Comparison of ENCODE assay signal across 33 cellular contexts in the genomic region with DNA sequence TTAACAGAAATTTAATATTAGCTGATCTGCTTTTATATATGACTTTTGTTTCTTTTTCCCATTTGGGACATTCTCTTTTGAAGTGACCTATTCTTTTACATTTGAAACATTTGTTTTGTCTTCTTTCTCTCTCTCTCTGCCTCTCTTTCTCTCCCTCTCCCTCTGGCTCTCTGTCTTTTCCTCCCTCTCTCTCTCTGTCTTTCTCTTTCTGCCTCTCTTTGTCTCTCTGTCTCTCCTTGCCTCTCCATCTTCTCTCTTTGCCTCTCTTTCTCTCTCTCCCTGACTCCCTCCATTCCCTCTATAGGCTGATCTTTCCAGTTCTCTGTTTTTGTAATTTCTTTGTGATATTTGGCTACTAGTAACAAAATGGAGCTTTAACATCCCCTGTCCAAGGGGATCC. TPM values are rescaled to one million over a fixed set of nuclear protein-coding genes. Genes with fewer than 3 reads are reported as not detected.
"Had no signal": no experiment of that assay in that cellular context is flagged by ENCODE, and none has a peak within 500 bp of the region (broad histone marks: within the 10 kb centered on the region; RNA-seq: fewer than 3 reads in every experiment).

No MANE protein-coding gene starts in this region.

- H3K27me3 Mint-ChIP-seq: activated CD4-positive, alpha-beta T cell treated with anti-CD3 and anti-CD28 coated beads for 36 hours had no signal

- H3K9me3 ChIP-seq: ascending aorta, breast epithelium, esophagus muscularis mucosa, gastrocnemius medialis, heart left ventricle had no signal

- H3K4me3 Mint-ChIP-seq: activated CD4-positive, alpha-beta memory T cell treated with anti-CD3 and anti-CD28 coated beads, Interleukin-2, amount 10 ng/mL, durations not matched to agents 7 days and 5 days; activated CD4-positive, alpha-beta T cell treated with anti-CD3 and anti-CD28 coated beads for 36 hours; activated CD4-positive, alpha-beta T cell treated with anti-CD3 and anti-CD28 coated beads, Interleukin-2, amount 10 ng/mL, durations not matched to agents 24 days and 14 days; activated naive CD4-positive, alpha-beta T cell treated with anti-CD3 and anti-CD28 coated beads, Interleukin-2, amount 10 ng/mL, durations not matched to agents 7 days and 5 days; activated naive CD8-positive, alpha-beta T cell treated with anti-CD3 and anti-CD28 coated beads, Interleukin-2, amount 10 ng/mL, durations not matched to agents 7 days and 5 days; activated T-cell treated with anti-CD3 and anti-CD28 coated beads, Interleukin-2, amount 50 U/mL, for 24 hours; activated T-cell treated with anti-CD3 and anti-CD28 coated beads, Interleukin-2, amount 50 U/mL, for 72 hours; brain; dendritic cell treated with granulocyte-macrophage colony-stimulating factor and Interleukin-4, amounts not matched to agents 40 ng/mL and 50 ng/mL, for 4 days; endodermal cell had no signal

- H3K36me3 Mint-ChIP-seq: activated naive CD4-positive, alpha-beta T cell treated with anti-CD3 and anti-CD28 coated beads, Interleukin-2, amount 10 ng/mL, durations not matched to agents 7 days and 5 days; activated naive CD4-positive, alpha-beta T cell treated with anti-CD3 and anti-CD28 coated beads, Interleukin-2, amount 50 U/mL, for 72 hours; brain had no signal

- H3K27me3 ChIP-seq: ascending aorta, breast epithelium, cardiac muscle cell, gastrocnemius medialis had no signal

- ATAC-seq: activated CD4-positive, alpha-beta T cell treated with anti-CD3 and anti-CD28 coated beads for 36 hours; activated naive CD4-positive, alpha-beta T cell treated with anti-CD3 and anti-CD28 coated beads, Interleukin-2, amount 50 U/mL, for 72 hours; activated T-cell treated with anti-CD3 and anti-CD28 coated beads, Interleukin-2, amount 50 U/mL, for 72 hours; foreskin keratinocyte; gastrocnemius medialis; heart left ventricle had no signal

- H3K9me3 Mint-ChIP-seq: activated CD4-positive, alpha-beta memory T cell treated with anti-CD3 and anti-CD28 coated beads, Interleukin-2, amount 10 ng/mL, durations not matched to agents 7 days and 5 days; activated CD4-positive, alpha-beta T cell treated with anti-CD3 and anti-CD28 coated beads, Interleukin-2, amount 10 ng/mL, durations not matched to agents 24 days and 14 days; activated naive CD4-positive, alpha-beta T cell treated with anti-CD3 and anti-CD28 coated beads, Interleukin-2, amount 10 ng/mL, durations not matched to agents 7 days and 5 days; activated naive CD4-positive, alpha-beta T cell treated with anti-CD3 and anti-CD28 coated beads, Interleukin-2, amount 50 U/mL, for 72 hours; activated naive CD8-positive, alpha-beta T cell treated with anti-CD3 and anti-CD28 coated beads, Interleukin-2, amount 10 ng/mL, durations not matched to agents 7 days and 5 days; activated T-cell treated with anti-CD3 and anti-CD28 coated beads, Interleukin-2, amount 50 U/mL, for 24 hours; activated T-cell treated with anti-CD3 and anti-CD28 coated beads, Interleukin-2, amount 50 U/mL, for 72 hours; dendritic cell treated with granulocyte-macrophage colony-stimulating factor and Interleukin-4, amounts not matched to agents 40 ng/mL and 50 ng/mL, for 4 days had no signal

- H3K36me3 ChIP-seq: ascending aorta, breast epithelium, cardiac muscle cell, esophagus muscularis mucosa, gastrocnemius medialis, heart left ventricle had no signal

- H3K4me3 ChIP-seq: ascending aorta, breast epithelium, cardiac muscle cell, coronary artery, dorsolateral prefrontal cortex, esophagus muscularis mucosa, gastrocnemius medialis, heart left ventricle had no signal

- H3K27ac Mint-ChIP-seq: activated CD4-positive, alpha-beta memory T cell treated with anti-CD3 and anti-CD28 coated beads, Interleukin-2, amount 10 ng/mL, durations not matched to agents 7 days and 5 days; activated CD4-positive, alpha-beta T cell treated with anti-CD3 and anti-CD28 coated beads for 36 hours; activated CD4-positive, alpha-beta T cell treated with anti-CD3 and anti-CD28 coated beads, Interleukin-2, amount 10 ng/mL, durations not matched to agents 24 days and 14 days; activated naive CD4-positive, alpha-beta T cell treated with anti-CD3 and anti-CD28 coated beads, Interleukin-2, amount 10 ng/mL, durations not matched to agents 7 days and 5 days; activated naive CD8-positive, alpha-beta T cell treated with anti-CD3 and anti-CD28 coated beads, Interleukin-2, amount 10 ng/mL, durations not matched to agents 7 days and 5 days; activated T-cell treated with anti-CD3 and anti-CD28 coated beads, Interleukin-2, amount 50 U/mL, for 24 hours; activated T-cell treated with anti-CD3 and anti-CD28 coated beads, Interleukin-2, amount 50 U/mL, for 72 hours; brain; dendritic cell treated with granulocyte-macrophage colony-stimulating factor and Interleukin-4, amounts not matched to agents 40 ng/mL and 50 ng/mL, for 4 days; endodermal cell had no signal

- H3K4me1 Mint-ChIP-seq: activated CD4-positive, alpha-beta memory T cell treated with anti-CD3 and anti-CD28 coated beads, Interleukin-2, amount 10 ng/mL, durations not matched to agents 7 days and 5 days; activated CD4-positive, alpha-beta T cell treated with anti-CD3 and anti-CD28 coated beads, Interleukin-2, amount 10 ng/mL, durations not matched to agents 24 days and 14 days; activated naive CD4-positive, alpha-beta T cell treated with anti-CD3 and anti-CD28 coated beads, Interleukin-2, amount 10 ng/mL, durations not matched to agents 7 days and 5 days had no signal

- H3K4me1 ChIP-seq: ascending aorta, breast epithelium, foreskin keratinocyte, gastrocnemius medialis, heart left ventricle had no signal

- H3K27ac ChIP-seq: ascending aorta, breast epithelium, cardiac muscle cell, coronary artery, dorsolateral prefrontal cortex, esophagus muscularis mucosa, foreskin keratinocyte, heart left ventricle had no signal

- DNase-seq: activated CD4-positive, alpha-beta memory T cell treated with anti-CD3 and anti-CD28 coated beads, Interleukin-2, amount 10 ng/mL, durations not matched to agents 7 days and 5 days; activated CD4-positive, alpha-beta T cell treated with anti-CD3 and anti-CD28 coated beads for 36 hours; activated CD4-positive, alpha-beta T cell treated with anti-CD3 and anti-CD28 coated beads, Interleukin-2, amount 10 ng/mL, durations not matched to agents 24 days and 14 days; activated CD4-positive, CD25-positive, alpha-beta regulatory T cell; activated CD4-positive, CD25-positive, alpha-beta regulatory T cell treated with anti-CD3 and anti-CD28 coated beads, Interleukin-2, amount 50 U/mL, for 72 hours; activated CD8-positive, alpha-beta memory T cell treated with anti-CD3 and anti-CD28 coated beads, Interleukin-2, amount 50 U/mL, for 48 hours; activated gamma-delta T cell; activated naive CD4-positive, alpha-beta T cell; activated naive CD4-positive, alpha-beta T cell treated with anti-CD3 and anti-CD28 coated beads, Interleukin-2, amount 10 ng/mL, durations not matched to agents 7 days and 5 days; activated naive CD8-positive, alpha-beta T cell treated with anti-CD3 and anti-CD28 coated beads, Interleukin-2, amount 10 ng/mL, durations not matched to agents 7 days and 5 days; activated T-cell treated with anti-CD3 and anti-CD28 coated beads for 4 hours; activated T-cell treated with anti-CD3 and anti-CD28 coated beads, Interleukin-2, amount 50 U/mL, for 24 hours; activated T-cell treated with anti-CD3 and anti-CD28 coated beads, Interleukin-2, amount 50 U/mL, for 72 hours; central memory CD4-positive, alpha-beta T cell; cerebellar nuclear complex; dorsolateral prefrontal cortex; effector memory CD4-positive, alpha-beta T cell; endodermal cell; erythroblast; foreskin keratinocyte; gastrocnemius medialis; glutamatergic neuron; heart left ventricle; T-helper 2 cell had no signal

RNA-seq across cellular contexts. Expression of gene TULP1, which starts 52.0 kb away (rescaled TPM):
- total RNA-seq: activated CD4-positive, alpha-beta memory T cell treated with anti-CD3 and anti-CD28 coated beads, Interleukin-2, amount 10 ng/mL, durations not matched to agents 7 days and 5 days; activated CD4-positive, alpha-beta T cell treated with anti-CD3 and anti-CD28 coated beads for 36 hours; activated CD4-positive, alpha-beta T cell treated with anti-CD3 and anti-CD28 coated beads, Interleukin-2, amount 10 ng/mL, durations not matched to agents 24 days and 14 days; activated naive CD4-positive, alpha-beta T cell treated with anti-CD3 and anti-CD28 coated beads, Interleukin-2, amount 50 U/mL, for 72 hours; activated naive CD8-positive, alpha-beta T cell treated with anti-CD3 and anti-CD28 coated beads, Interleukin-2, amount 10 ng/mL, durations not matched to agents 7 days and 5 days; activated T-cell treated with anti-CD3 and anti-CD28 coated beads, Interleukin-2, amount 50 U/mL, for 72 hours; ascending aorta; breast epithelium; foreskin keratinocyte; gastrocnemius medialis; heart left ventricle; T-helper 1 cell treated with Interleukin-12 subunit alpha and Interleukin-12 subunit beta and Interleukin-4 antibody, amounts not matched to agents 30 ng/mL and 1 ng/mL, for 36 hours had no signal
- polyA plus RNA-seq: foreskin keratinocyte had no signal
